Comparison of ENCODE assay signal across 8 cellular contexts in the genomic region with DNA sequence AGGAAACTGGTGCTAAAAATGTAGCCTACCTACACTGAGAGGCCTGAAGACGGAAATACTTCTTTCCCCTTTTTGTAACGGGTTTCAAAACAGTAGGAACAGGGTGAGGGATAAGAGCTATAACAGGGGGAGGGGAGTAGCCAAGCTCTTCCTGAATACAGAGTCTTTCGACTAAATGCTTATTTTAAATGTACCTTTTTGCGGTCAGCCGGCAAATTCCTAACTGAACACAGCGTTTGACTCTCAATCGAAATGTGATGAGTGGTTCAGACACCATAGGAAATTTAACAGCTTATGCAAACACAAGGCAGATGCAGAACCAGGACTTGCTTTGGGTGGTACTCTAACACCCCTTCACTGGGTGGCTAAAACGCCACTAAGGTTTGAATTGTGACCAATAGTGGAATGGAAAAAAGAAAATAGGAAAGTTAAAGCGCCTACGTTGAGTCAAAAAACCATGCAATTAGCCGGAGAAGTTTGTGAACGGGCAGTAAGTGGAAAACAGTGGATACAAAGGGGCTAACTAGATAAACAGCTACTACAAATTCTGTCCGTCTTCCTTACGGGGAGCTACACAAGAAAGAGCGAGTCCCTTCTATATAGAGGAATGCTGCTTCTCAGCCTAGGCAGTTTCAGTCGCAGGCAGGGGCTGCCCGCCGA. TPM values are rescaled to one million over a fixed set of nuclear protein-coding genes. Genes with fewer than 3 reads are reported as not detected.
DNase-seq lines count a peak whose midpoint lies in the region; ATAC-seq, FAIRE-seq and TF ChIP-seq lines count a peak whose summit lies in the region.

No MANE protein-coding gene starts in this region.

- peak overlapping the region; percentile 88 for H3K27ac Mint-ChIP-seq in endodermal cell
- H3K27ac Mint-ChIP-seq in neural crest cell (ENCODE audit: unreplicated experiment): peak overlapping the region; percentile 98

- H3K9me2 ChIP-seq in SK-N-SH: no peaks in the 10 kb centered on the region

- POLR2A ChIA-PET in A549 (lab: Yijun Ruan, JAX): interaction anchor here (0.5 to 1.6 kb wide), 4 partner anchors 17 to 138 kb away, joined by 3 to 5 read pairs (median 3); no protein-coding TSS in a partner anchor
- POLR2A ChIA-PET in SK-N-SH (lab: Yijun Ruan, JAX): interaction anchor here (0.6 to 1.3 kb wide), 2 partner anchors 14 to 156 kb away, joined by 3 read pairs; no protein-coding TSS in a partner anchor

- peak overlapping the region; percentile 87 for H3K4me2 ChIP-seq in A549
- peak overlapping the region; percentile 80 for H3K4me2 ChIP-seq in SK-N-SH

- H3K27me3 Mint-ChIP-seq in endodermal cell (ENCODE audit: insufficient read depth) (peaks cover 40% of the 10 kb centered on the region), neural crest cell (ENCODE audit: low read depth) (peaks cover 3% of the 10 kb centered on the region)

- no peak for DNase-seq in A549 (ENCODE audit: low read depth in 1 of 2, low spot score in 1 of 2)
- no peak for DNase-seq in GM18507 (ENCODE audit: extremely low spot score, insufficient read length, low read depth)
- DNase-seq in SK-N-SH: peak; percentile 12
- DNase-seq in endodermal cell: peak; percentile 54
- no peak for DNase-seq in neural crest cell (ENCODE audit: low read depth, low spot score)
- DNase-seq in activated CD4-positive, CD25-positive, alpha-beta regulatory T cell (lab: John Stamatoyannopoulos, UW): no peak

- H3K4me3 Mint-ChIP-seq in endodermal cell (peak overlapping the region; percentile 85), neural crest cell (peak overlapping the region; percentile 91)

- H3K27ac ChIP-seq in A549 (peak overlapping the region; percentile 87 to 99), SK-N-SH (ENCODE audit: low read depth in 2 of 2, low read length in 1 of 2) (peak overlapping the region; percentile 87 to 99), endodermal cell (ENCODE audit: low read depth, low read length) (no peak overlapping the region)

- H3K9me3 ChIP-seq in A549: no peaks in the 10 kb centered on the region
- no peaks in the 10 kb centered on the region for H3K9me3 ChIP-seq in SK-N-SH
- H3K9me3 ChIP-seq in endodermal cell (ENCODE audit: control insufficient read depth, low read length): no peaks in the 10 kb centered on the region

- H3K36me3 Mint-ChIP-seq in endodermal cell (ENCODE audit: low read depth) (peaks cover 2% of the 10 kb centered on the region), neural crest cell (ENCODE audit: low read depth) (no peaks in the 10 kb centered on the region)

- H3K9me3 Mint-ChIP-seq in endodermal cell (no peaks in the 10 kb centered on the region), neural crest cell (no peaks in the 10 kb centered on the region)

- H3K4me3 ChIP-seq in A549 (peak overlapping the region; percentile 80), SK-N-SH (ENCODE audit: low read depth in 2 of 2, low read length in 1 of 2) (peak overlapping the region; percentile 80 to 95), endodermal cell (ENCODE audit: low read length) (peak overlapping the region; percentile 90)

- no peak for ATAC-seq in A549
- ATAC-seq in HG02840 (IDR thresholded peaks at IDR 0.05; ENCODE audit: low FRiP score, unreplicated experiment): no peak
- ATAC-seq in GM21825 (IDR thresholded peaks at IDR 0.05; ENCODE audit: unreplicated experiment): no peak

- FAIRE-seq in A549 (lab: Jason Lieb, UNC) (no peak), GM18507 (lab: Jason Lieb, UNC) (peak; percentile 67)

- H3K36me3 ChIP-seq in SK-N-SH (replicated peaks in 1 of 2; ENCODE audit: control insufficient read depth in 1 of 2, insufficient read depth in 2 of 2, low read length in 1 of 2) (no peaks in the 10 kb centered on the region), endodermal cell (ENCODE audit: control insufficient read depth, insufficient read depth, low read length) (no peaks in the 10 kb centered on the region)

- TF ChIP-seq RAD21 in A549 (conservative IDR thresholded peaks at IDR 0.05 in 1 of 2, IDR thresholded peaks at IDR 0.05 in 1 of 2): no peak; a peak in 1 of 5 replicates
- no peak for TF ChIP-seq RAD21 in SK-N-SH (IDR thresholded peaks at IDR 0.05; ENCODE audit: low read length)

- 1% methylated on average over 18 of the region's 18 CpGs for WGBS in A549 (ENCODE audit: missing lambda C conversion rate)
- WGBS in SK-N-SH (ENCODE audit: low lambda C conversion rate): 3% methylated on average over 15 of the region's 18 CpGs
- 2 to 3% methylated on average over 15 to 18 of the region's 18 CpGs for WGBS in endodermal cell (ENCODE audit: insufficient coverage in 1 of 2, insufficient read length in 1 of 2), 2 experiments

- H3F3A ChIP-seq in SK-N-SH (replicated peaks; ENCODE audit: insufficient read depth): peaks cover 11% of the 10 kb centered on the region

- TF ChIP-seq EP300 in A549 (IDR thresholded peaks at IDR 0.05) (no peak), SK-N-SH (IDR thresholded peaks at IDR 0.05; ENCODE audit: borderline replicate concordance in 1 of 2, low read depth in 1 of 2, low read length in 1 of 2) (no peak)

- H3K9ac ChIP-seq in SK-N-SH: peak overlapping the region; percentile 83
- H3K9ac ChIP-seq in endodermal cell (ENCODE audit: extremely low read depth, low read length, poor library complexity, severe bottlenecking): peak overlapping the region; percentile 47

- TF ChIP-seq CTCF in A549 (IDR thresholded peaks at IDR 0.05): no peak
- no peak for TF ChIP-seq CTCF in SK-N-SH (IDR thresholded peaks at IDR 0.05)
- TF ChIP-seq CTCF in endodermal cell (conservative IDR thresholded peaks at IDR 0.05): no peak
- TF ChIP-seq CTCF in neural crest cell (conservative IDR thresholded peaks at IDR 0.05): no peak

- H4K20me1 ChIP-seq in SK-N-SH (ENCODE audit: insufficient read depth): peaks cover 55% of the 10 kb centered on the region

- H3K4me1 ChIP-seq in A549 (peaks cover 28% of the 10 kb centered on the region), SK-N-SH (ENCODE audit: control insufficient read depth in 1 of 2, insufficient read depth in 2 of 2, low read depth in 1 of 2, low read length in 1 of 2) (peaks cover 13 to 34% of the 10 kb centered on the region in 2 experiments; a peak in 3 of 4 replicates), endodermal cell (ENCODE audit: control insufficient read depth, insufficient read depth, low read length) (peaks cover 4% of the 10 kb centered on the region)

- peaks cover 32% of the 10 kb centered on the region for H3K4me1 Mint-ChIP-seq in endodermal cell
- H3K4me1 Mint-ChIP-seq in neural crest cell: peaks cover 56% of the 10 kb centered on the region

- no peak overlapping the region for H2AFZ ChIP-seq in SK-N-SH (ENCODE audit: low read depth)

- H3K79me2 ChIP-seq in SK-N-SH (ENCODE audit: insufficient read depth): peaks cover 62% of the 10 kb centered on the region

- CTCF ChIA-PET in A549 (lab: Yijun Ruan, JAX): interaction anchor here (0.8 to 2.3 kb wide), 15 partner anchors 16 to 170 kb away, joined by 3 to 14 read pairs (median 3); no protein-coding TSS in a partner anchor
- CTCF ChIA-PET in SK-N-SH (lab: Yijun Ruan, JAX): interaction anchor here (0.7 to 1.4 kb wide), 8 partner anchors 10 to 171 kb away, joined by 3 to 4 read pairs (median 3); no protein-coding TSS in a partner anchor

- no peak for TF ChIP-seq POLR2A in A549 (IDR thresholded peaks at IDR 0.05; ENCODE audit: low read length)

- H3K27me3 ChIP-seq in SK-N-SH (ENCODE audit: insufficient read depth) (no peaks in the 10 kb centered on the region), endodermal cell (ENCODE audit: control insufficient read depth, insufficient read depth, low read length, poor library complexity, severe bottlenecking) (peaks cover 16% of the 10 kb centered on the region)

TF ChIP-seq in A549, 52 proteins besides CTCF, POLR2A, EP300 and RAD21 (continues in another document):
- TF ChIP-seq BCL3 (IDR thresholded peaks at IDR 0.05) (0 out of 3 replicates have a peak, but pooled peaks have one; percentile 1), KDM5A (IDR thresholded peaks at IDR 0.05) (peak; percentile 20; the same call in 1 of the 2 replicates)

TF ChIP-seq in SK-N-SH, 30 proteins besides CTCF, POLR2A, EP300 and RAD21 (continues in another document):
- no peak for TF ChIP-seq FOXJ3 (CRISPR knock-in tag; IDR thresholded peaks at IDR 0.05)
- TF ChIP-seq NFIC (IDR thresholded peaks at IDR 0.05; ENCODE audit: borderline replicate concordance): no peak
- TF ChIP-seq PBX3 (IDR thresholded peaks at IDR 0.05): no peak
- no peak for TF ChIP-seq IRF3 (IDR thresholded peaks at IDR 0.05; ENCODE audit: low read depth, low read length)

RNA-seq across cellular contexts. Expression of gene EGLN1, which starts 1.7 kb away (rescaled TPM):
- polyA plus RNA-seq in A549 (2011; rRNA removed): 114 and 156 TPM in 2 replicates
- 21.0 and 24.8 TPM in 2 replicates for polyA plus RNA-seq in A549 (2012; cell fraction: cytosol; rRNA removed)
- polyA plus RNA-seq in A549 (2012; cell fraction: nucleus; rRNA removed): 13.2 and 15.3 TPM in 2 replicates
- 55.2 to 58.7 TPM (median 57.7 TPM) in 3 replicates for polyA plus RNA-seq in A549 (2017; fragmentation: RNase III; extraction: RNeasy Plus Mini Kit Qiagen cat#74134 plus additional on column Dnase treatment)
- 48.9 and 52.9 TPM in 2 replicates for polyA minus RNA-seq in A549 (2011; rRNA and poly(A)+ RNA removed)
- 10.7 and 14.3 TPM in 2 replicates for polyA plus RNA-seq in SK-N-SH (2012; rRNA removed)
- polyA plus RNA-seq in SK-N-SH (2012; cell fraction: cytosol; rRNA removed): 23.7 and 29.5 TPM in 2 replicates
- polyA plus RNA-seq in SK-N-SH (2012; cell fraction: nucleus; rRNA removed): 7.4 and 10.7 TPM in 2 replicates
- total RNA-seq in endodermal cell: 10 to 100 TPM; 12.2 to 17.4 TPM
- polyA plus RNA-seq in endodermal cell (2013, experiment 1 of 2): 17.6 TPM
- 18.7 TPM for polyA plus RNA-seq in endodermal cell (2013, experiment 2 of 2)
- total RNA-seq in neural crest cell: 21.6 and 24.4 TPM in 2 replicates

Comparison
In these comparisons a context has a peak if more than half of its experiments do, and no peak if none do; other contexts are left out.
1. DNase-seq: peak in SK-N-SH (single experiment) and endodermal cell (single experiment); none in A549 (0 of 2), GM18507 (single experiment), neural crest cell (single experiment) and activated CD4-positive, CD25-positive, alpha-beta regulatory T cell (0 of 4).
2. Peak in every context shown above with its lines, with median percentiles within 50 percentile points of each other: H3K4me3 ChIP-seq.